16 cellular contexts compared by ENCODE assay signal in genomic region chr10:77504196-77504869, GRCh38.
DNase-seq lines count a peak whose midpoint lies in the region; ATAC-seq and TF ChIP-seq lines count a peak whose summit lies in the region.
"Had no signal": no experiment of that assay in that cellular context is flagged by ENCODE, and none has a peak within 500 bp of the region (broad histone marks: within the 10 kb centered on the region; RNA-seq: fewer than 3 reads in every experiment).

No MANE protein-coding gene starts in this region.

- H3K9me3 ChIP-seq in RWPE2 (ENCODE audit: severe bottlenecking) (no peaks in the 10 kb centered on the region), fibroblast of lung (ENCODE audit: control insufficient read depth, insufficient read depth, low read depth, low read length) (no peaks in the 10 kb centered on the region), BE2C (no peaks in the 10 kb centered on the region)

- H3K4me1 ChIP-seq in RWPE2 (ENCODE audit: insufficient read depth, poor library complexity, severe bottlenecking) (peaks cover 51% of the 10 kb centered on the region), fibroblast of lung (ENCODE audit: control insufficient read depth, extremely low read depth, insufficient read depth, low read length) (peaks cover 36% of the 10 kb centered on the region), BE2C (peaks cover 18% of the 10 kb centered on the region)
- H3K4me1 ChIP-seq: parathyroid adenoma had no signal

- H3K4me3 ChIP-seq in RWPE2 (ENCODE audit: severe bottlenecking) = no peak overlapping the region
- no peak overlapping the region for H3K4me3 ChIP-seq in fibroblast of lung (replicated peaks in 1 of 4; ENCODE audit: control extremely low read depth in 1 of 4, insufficient read depth in 1 of 4, low read depth in 3 of 4, low read length in 4 of 4)
- H3K4me3 ChIP-seq in BE2C (ENCODE audit: low read depth, low read length) = no peak overlapping the region

- H3K9ac ChIP-seq in fibroblast of lung (ENCODE audit: insufficient read depth, low read length) = no peak overlapping the region
- H3K9ac ChIP-seq: parathyroid adenoma had no signal

- DNase-seq in DMS 273 (lab: John Stamatoyannopoulos, UW; ENCODE audit: unreplicated experiment) (peak; percentile 36), DMS 273 treated with DMSO at 0.1 percent for 48 hours (lab: John Stamatoyannopoulos, UW) (no peak), RWPE2 (ENCODE audit: low spot score) (no peak), fibroblast of lung (ENCODE audit: low read depth in 2 of 2) (peak; percentile 70 to 74), renal cortical epithelial cell (ENCODE audit: low read depth) (peak; percentile 84), BE2C (no peak)
- no peak for DNase-seq in stimulated activated naive B cell treated with anti-CD40 and anti-IgM and Interleukin-4, amounts not matched to agents 10 μg/mL and 1 μg/mL and 100 μg/mL, for 72 hours
- DNase-seq in stimulated activated CD8-positive, alpha-beta memory T cell treated with anti-CD3 and anti-CD28 coated beads, Interleukin-4, amount 100 ng/mL, for 48 hours = no peak
- DNase-seq: 8988T; GF-D8; KG1; NCI-H1436 treated with DMSO at 0.1 percent for 48 hours; NCI-H345; stimulated activated CD4-positive, alpha-beta T cell treated with anti-CD3 and anti-CD28 coated beads, Interleukin-12 subunit alpha, Interleukin-12 subunit beta, amount 100 ng/mL, for 4 hours had no signal

- no peaks in the 10 kb centered on the region for H3K36me3 ChIP-seq in RWPE2 (ENCODE audit: low read depth)
- no peaks in the 10 kb centered on the region for H3K36me3 ChIP-seq in fibroblast of lung (ENCODE audit: control insufficient read depth, insufficient read depth, low read length)
- H3K36me3 ChIP-seq in BE2C = no peaks in the 10 kb centered on the region

- ATAC-seq in RWPE2 (ENCODE audit: low read depth) = peak; percentile 6
- no peak for ATAC-seq in stimulated activated naive B cell treated with anti-CD40 and anti-IgM and Interleukin-4, amounts not matched to agents 10 μg/mL and 1 μg/mL and 100 μg/mL, for 72 hours (replicated peaks)

- H3K4me2 ChIP-seq in fibroblast of lung (ENCODE audit: extremely low read depth, insufficient read depth, low read length) = peak overlapping the region; percentile 18

- peak overlapping the region; percentile 96 for H3K27ac ChIP-seq in RWPE2 (ENCODE audit: poor library complexity, severe bottlenecking)
- peak overlapping the region; percentile 74 for H3K27ac ChIP-seq in fibroblast of lung (ENCODE audit: insufficient read depth, low read length)
- H3K27ac ChIP-seq: parathyroid adenoma had no signal

- H3K27me3 ChIP-seq in RWPE2 (ENCODE audit: insufficient read depth, poor library complexity, severe bottlenecking) = no peaks in the 10 kb centered on the region
- H3K27me3 ChIP-seq in fibroblast of lung (ENCODE audit: control insufficient read depth, insufficient read depth, low read length) = no peaks in the 10 kb centered on the region
- H3K27me3 ChIP-seq in BE2C = no peaks in the 10 kb centered on the region

- H3K27me3 Mint-ChIP-seq in stimulated activated naive B cell treated with anti-CD40 and anti-IgM and Interleukin-4, amounts not matched to agents 10 μg/mL and 1 μg/mL and 100 μg/mL, for 72 hours = peaks cover 17 to 27% of the 10 kb centered on the region in 2 donors

- peaks cover 0 to 2% of the 10 kb centered on the region in 2 donors for H3K4me1 Mint-ChIP-seq in stimulated activated naive B cell treated with anti-CD40 and anti-IgM and Interleukin-4, amounts not matched to agents 10 μg/mL and 1 μg/mL and 100 μg/mL, for 72 hours
- H3K4me1 Mint-ChIP-seq: endodermal cell had no signal

- no peak for TF ChIP-seq CTCF in RWPE2 (IDR thresholded peaks at IDR 0.05; ENCODE audit: poor library complexity, severe bottlenecking)
- no peak for TF ChIP-seq CTCF in fibroblast of lung (conservative IDR thresholded peaks at IDR 0.05 in 1 of 2, IDR thresholded peaks at IDR 0.05 in 1 of 2; ENCODE audit: low read depth in 1 of 2, low read length in 2 of 2)
- no peak for TF ChIP-seq CTCF in BE2C (IDR thresholded peaks at IDR 0.05; ENCODE audit: low read depth, low read length)

- H3K27ac Mint-ChIP-seq in stimulated activated naive B cell treated with anti-CD40 and anti-IgM and Interleukin-4, amounts not matched to agents 10 μg/mL and 1 μg/mL and 100 μg/mL, for 72 hours = no peak overlapping the region
- H3K27ac Mint-ChIP-seq: endodermal cell had no signal

- no peak overlapping the region for H3K4me3 Mint-ChIP-seq in stimulated activated naive B cell treated with anti-CD40 and anti-IgM and Interleukin-4, amounts not matched to agents 10 μg/mL and 1 μg/mL and 100 μg/mL, for 72 hours
- H3K4me3 Mint-ChIP-seq: endodermal cell had no signal

- H3K79me2 ChIP-seq in fibroblast of lung (ENCODE audit: control insufficient read depth, insufficient read depth, low read length) = peaks cover 6% of the 10 kb centered on the region
- H3K79me2 ChIP-seq: parathyroid adenoma had no signal

- no peaks in the 10 kb centered on the region for H3K9me3 Mint-ChIP-seq in stimulated activated naive B cell treated with anti-CD40 and anti-IgM and Interleukin-4, amounts not matched to agents 10 μg/mL and 1 μg/mL and 100 μg/mL, for 72 hours
- H3K9me3 Mint-ChIP-seq: endodermal cell had no signal

- no peaks in the 10 kb centered on the region for H3K36me3 Mint-ChIP-seq in stimulated activated naive B cell treated with anti-CD40 and anti-IgM and Interleukin-4, amounts not matched to agents 10 μg/mL and 1 μg/mL and 100 μg/mL, for 72 hours

- H4K20me1 ChIP-seq in fibroblast of lung (ENCODE audit: control insufficient read depth, extremely low read depth, insufficient read depth, low read length) = no peaks in the 10 kb centered on the region

- H2AFZ ChIP-seq in fibroblast of lung (ENCODE audit: low read length) = no peak overlapping the region
- H2AFZ ChIP-seq: parathyroid adenoma had no signal

Comparison
In these comparisons a context has a peak if more than half of its experiments do, and no peak if none do; other contexts are left out.
1. DNase-seq: peak in DMS 273 (single experiment), fibroblast of lung (2 of 2) and renal cortical epithelial cell (single experiment); none in DMS 273 treated with DMSO at 0.1 percent for 48 hours (single experiment), RWPE2 (single experiment), BE2C (single experiment), stimulated activated naive B cell treated with anti-CD40 and anti-IgM and Interleukin-4, amounts not matched to agents 10 μg/mL and 1 μg/mL and 100 μg/mL, for 72 hours (single experiment) and stimulated activated CD8-positive, alpha-beta memory T cell treated with anti-CD3 and anti-CD28 coated beads, Interleukin-4, amount 100 ng/mL, for 48 hours (single experiment).